Comparison of ENCODE assay signal across 8 cellular contexts in the genomic region with DNA sequence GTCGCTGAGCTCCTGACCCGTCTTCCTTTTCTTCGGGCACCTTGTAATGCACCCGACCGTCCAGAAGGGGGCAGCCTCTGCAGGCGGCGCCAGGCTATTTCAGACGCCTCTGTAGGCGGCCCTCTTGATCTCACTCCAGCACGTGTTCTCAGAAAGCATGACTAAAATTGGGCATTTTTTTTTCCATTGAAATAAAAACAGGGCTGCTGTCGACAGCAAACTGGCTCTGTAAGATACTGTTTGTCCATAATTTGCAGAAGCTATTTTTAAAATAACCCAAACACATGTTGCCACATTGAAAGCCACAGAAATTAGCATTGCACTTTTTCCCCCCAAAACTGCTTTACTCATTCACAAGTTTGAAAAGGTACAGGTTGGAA.
DNase-seq lines count a peak whose midpoint lies in the region; ATAC-seq and TF ChIP-seq lines count a peak whose summit lies in the region.

No MANE protein-coding gene starts in this region.

- H3K4me3 ChIP-seq in GM12865 (ENCODE audit: low read depth, low read length) (no peak overlapping the region), HFF-Myc (replicated peaks; ENCODE audit: low read depth, low read length) (no peak overlapping the region)

- DNase-seq in GM12865 (ENCODE audit: low read depth) (peak; percentile 76), HFF-Myc (ENCODE audit: extremely low read depth, low read depth) (peak; percentile 29), NCI-H345 treated with DMSO at 0.1 percent for 48 hours (lab: John Stamatoyannopoulos, UW; ENCODE audit: unreplicated experiment) (peak; percentile 33), dermis blood vessel endothelial cell (peak; percentile 83), lung microvascular endothelial cell (ENCODE audit: low read depth in 2 of 2) (peak; percentile 73 to 79)
- DNase-seq in activated CD4-positive, alpha-beta T cell treated with anti-CD3 and anti-CD28 coated beads, Interleukin-2, amount 50 U/mL, for 48 hours, result peak; percentile 84 to 89
- peak; percentile 52 for DNase-seq in stimulated activated CD8-positive, alpha-beta memory T cell treated with anti-CD3 and anti-CD28 coated beads, Interleukin-15, amount 100 ng/mL, for 24 hours (ENCODE audit: low read depth)

- peak; percentile 88 for TF ChIP-seq CTCF in GM12865 (IDR thresholded peaks at IDR 0.05; ENCODE audit: insufficient read depth, low read depth, low read length, missing control alignments)
- peak; percentile 96 for TF ChIP-seq CTCF in HFF-Myc (IDR thresholded peaks at IDR 0.05; ENCODE audit: low read depth, low read length, missing control alignments)

- ATAC-seq in GM18873 (IDR thresholded peaks at IDR 0.05; ENCODE audit: low FRiP score, unreplicated experiment), result no peak

Comparison
In these comparisons a context has a peak if more than half of its experiments do, and no peak if none do; other contexts are left out.
1. DNase-seq: peak in every context shown above with its lines; median percentile 86 in activated CD4-positive, alpha-beta T cell treated with anti-CD3 and anti-CD28 coated beads, Interleukin-2, amount 50 U/mL, for 48 hours; 83 in dermis blood vessel endothelial cell; 76 in GM12865; 76 in lung microvascular endothelial cell; 52 in stimulated activated CD8-positive, alpha-beta memory T cell treated with anti-CD3 and anti-CD28 coated beads, Interleukin-15, amount 100 ng/mL, for 24 hours; 33 in NCI-H345 treated with DMSO at 0.1 percent for 48 hours; 29 in HFF-Myc.